Comparison of ENCODE assay signal across 8 cellular contexts in the genomic region with DNA sequence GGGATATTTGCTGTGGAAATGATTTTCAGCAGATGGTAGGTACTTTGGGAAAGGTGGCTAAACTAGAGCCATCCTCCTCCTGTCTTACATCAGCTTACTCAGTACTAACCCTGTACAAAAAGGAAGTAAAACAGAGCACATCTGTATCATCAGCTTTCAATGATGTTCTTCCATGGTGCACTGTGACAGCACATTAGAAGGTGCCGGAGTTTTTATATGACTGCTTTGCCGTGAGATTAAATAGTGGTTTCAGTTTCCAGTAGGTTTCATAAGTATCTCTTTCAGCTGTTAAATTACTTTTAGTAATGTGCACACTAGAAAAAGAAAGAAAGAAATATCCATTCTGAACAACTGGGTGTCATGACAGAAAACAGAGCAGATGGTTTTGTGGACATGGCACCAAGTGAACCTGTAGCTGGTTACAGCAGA.
DNase-seq lines count a peak whose midpoint lies in the region; ATAC-seq and TF ChIP-seq lines count a peak whose summit lies in the region.

No MANE protein-coding gene starts in this region.

- TF ChIP-seq POLR2A in Peyer's patch (IDR thresholded peaks at IDR 0.05) = no peak
- TF ChIP-seq POLR2A in vagina (IDR thresholded peaks at IDR 0.05) = no peak

- no peak overlapping the region for H4K91ac ChIP-seq in H9 (ENCODE audit: insufficient read length, low read depth, low read length)

- H3K56ac ChIP-seq in H9 (ENCODE audit: insufficient read length, low read depth, low read length) = no peak overlapping the region

- H3K18ac ChIP-seq in H9 (ENCODE audit: insufficient read length, low read depth, low read length) = no peak overlapping the region

- H2AFZ ChIP-seq in hepatocyte (no peak overlapping the region), H9 (ENCODE audit: low read length) (no peak overlapping the region)

- no peaks in the 10 kb centered on the region for H3K27me3 ChIP-seq in Peyer's patch
- H3K27me3 ChIP-seq in hepatocyte = no peaks in the 10 kb centered on the region
- no peaks in the 10 kb centered on the region for H3K27me3 ChIP-seq in vagina
- no peaks in the 10 kb centered on the region for H3K27me3 ChIP-seq in H9 (ENCODE audit: insufficient read depth, low read length)

- H3K4ac ChIP-seq in H9 (ENCODE audit: low read depth, low read length) = no peak overlapping the region

- H3K27me3 Mint-ChIP-seq in H9 (ENCODE audit: low read depth) = no peaks in the 10 kb centered on the region

- peaks cover 46 to 50% of the 10 kb centered on the region in 2 experiments for H3K4me1 Mint-ChIP-seq in H9

- H4K5ac ChIP-seq in H9 (ENCODE audit: insufficient read length, low read depth, low read length) = no peak overlapping the region

- H2BK20ac ChIP-seq in H9 (ENCODE audit: low read depth, low read length, poor library complexity, severe bottlenecking) = no peak overlapping the region

- no peaks in the 10 kb centered on the region for H3K23me2 ChIP-seq in H9 (ENCODE audit: insufficient read length, low read depth, low read length, poor library complexity, severe bottlenecking)

- H3K4me3 ChIP-seq in Peyer's patch = peak overlapping the region in 1 of 4 donors; percentile 4
- H3K4me3 ChIP-seq in hepatocyte = no peak overlapping the region
- peak overlapping the region in 1 of 2 donors; percentile 7 for H3K4me3 ChIP-seq in vagina

- intact Hi-C loops in vagina (cut with DNase I) = no loop called here

- H3K4me1 ChIP-seq in Peyer's patch (peaks cover 0 to 28% (median 6%) of the 10 kb centered on the region in 4 donors), hepatocyte (ENCODE audit: insufficient read depth) (peaks cover 17% of the 10 kb centered on the region), vagina (peaks cover 34% of the 10 kb centered on the region), H9 (ENCODE audit: insufficient read depth, low read length) (peaks cover 17% of the 10 kb centered on the region)

- DNase-seq in activated CD4-positive, alpha-beta T cell treated with anti-CD3 and anti-CD28 coated beads for 48 hours = peak; percentile 42
- DNase-seq in activated CD4-positive, alpha-beta T cell treated with anti-CD3 and anti-CD28 coated beads, Interleukin-2, amount 50 U/mL, for 1 hour = no peak
- DNase-seq in Peyer's patch (no peak), hepatocyte (ENCODE audit: low spot score) (no peak), vagina (ENCODE audit: extremely low spot score in 2 of 2) (no peak), H9 (no peak), ecto neural progenitor cell (ENCODE audit: low spot score) (no peak)

- no peak overlapping the region for H3T11ph ChIP-seq in H9 (ENCODE audit: low read length)

- H4K8ac ChIP-seq in H9 (replicated peaks; ENCODE audit: insufficient read length, low read depth, low read length) = no peak overlapping the region

- peak; percentile 99 for ATAC-seq in HG02852 (IDR thresholded peaks at IDR 0.05; ENCODE audit: unreplicated experiment)

- peak overlapping the region in 1 of 3 experiments; percentile 40; a peak in 1 of 7 replicates for H3K27ac Mint-ChIP-seq in H9

- H3K9me3 ChIP-seq in Peyer's patch = no peaks in the 10 kb centered on the region
- no peaks in the 10 kb centered on the region for H3K9me3 ChIP-seq in hepatocyte (ENCODE audit: low read depth)
- H3K9me3 ChIP-seq in vagina = no peaks in the 10 kb centered on the region
- H3K9me3 ChIP-seq in H9 (ENCODE audit: control insufficient read depth, low read depth, low read length) = no peaks in the 10 kb centered on the region

- TF ChIP-seq CTCF in Peyer's patch (IDR thresholded peaks at IDR 0.05) (no peak), hepatocyte (IDR thresholded peaks at IDR 0.05; ENCODE audit: poor library complexity) (no peak), vagina (IDR thresholded peaks at IDR 0.05) (no peak), H9 (conservative IDR thresholded peaks at IDR 0.05) (no peak)

- H3K36me3 ChIP-seq in Peyer's patch (no peaks in the 10 kb centered on the region), hepatocyte (replicated peaks; ENCODE audit: insufficient read depth, low read depth) (no peaks in the 10 kb centered on the region), vagina (no peaks in the 10 kb centered on the region)

- H3K27ac ChIP-seq in Peyer's patch (peak overlapping the region; percentile 3 to 73 (median 43)), hepatocyte (peak overlapping the region; percentile 33), vagina (peak overlapping the region; percentile 71), H9 (ENCODE audit: insufficient read length, low read depth, low read length) (no peak overlapping the region)

- peaks cover 0 to 4% of the 10 kb centered on the region in 2 experiments; a peak in 4 of 5 replicates for H3K9me3 Mint-ChIP-seq in H9

- no peak overlapping the region for H2BK120ac ChIP-seq in H9 (ENCODE audit: low read depth, low read length, poor library complexity, severe bottlenecking)

- H3K23ac ChIP-seq in H9 (ENCODE audit: insufficient read length, low read depth, low read length) = no peak overlapping the region

- peak overlapping the region; percentile 42 for H3K4me2 ChIP-seq in hepatocyte
- no peak overlapping the region for H3K4me2 ChIP-seq in H9 (ENCODE audit: insufficient read depth, insufficient read length, low read length)

- no peak overlapping the region for H2BK12ac ChIP-seq in H9 (ENCODE audit: insufficient read length, low read depth, low read length)

- H3K79me2 ChIP-seq in hepatocyte = peaks cover 87% of the 10 kb centered on the region
- H3K79me2 ChIP-seq in H9 (ENCODE audit: insufficient read depth, low read length) = no peaks in the 10 kb centered on the region

- H3K9ac ChIP-seq in H9 (ENCODE audit: extremely low read depth, insufficient read length, low read length) = no peak overlapping the region

- no peaks in the 10 kb centered on the region for H3K79me1 ChIP-seq in H9 (ENCODE audit: insufficient read depth, low read depth, low read length, poor library complexity, severe bottlenecking)

- H2BK15ac ChIP-seq in H9 (ENCODE audit: low read depth, low read length) = no peak overlapping the region

- no peak overlapping the region for H2BK5ac ChIP-seq in H9 (ENCODE audit: insufficient read length, low read length)

- H4K20me1 ChIP-seq in hepatocyte (ENCODE audit: insufficient read depth, poor library complexity, severe bottlenecking) = no peaks in the 10 kb centered on the region
- no peaks in the 10 kb centered on the region for H4K20me1 ChIP-seq in H9 (ENCODE audit: control insufficient read depth, insufficient read depth, insufficient read length)

- no peak overlapping the region for H3K14ac ChIP-seq in H9 (ENCODE audit: insufficient read depth, low read length)

- H3K36me3 Mint-ChIP-seq in H9 (ENCODE audit: insufficient read depth in 1 of 3, low read depth in 3 of 3) = peaks cover 0 to 5% (median 0%) of the 10 kb centered on the region in 3 experiments; a peak in 2 of 7 replicates

- H3K4me3 Mint-ChIP-seq in H9 = no peak overlapping the region

- no peak overlapping the region for H2AK5ac ChIP-seq in H9 (ENCODE audit: insufficient read length, low read length)

- H3K9me2 ChIP-seq in hepatocyte (replicated peaks; ENCODE audit: insufficient read depth) = no peaks in the 10 kb centered on the region

- WGBS in hepatocyte (ENCODE audit: low lambda C conversion rate, missing lambda C conversion rate) = 63% methylated on average over 2 of the region's 2 CpGs
- no CpG with 5 or more reads among the region's 2 CpGs for WGBS in H9 (ENCODE audit: extremely low coverage, insufficient read length, low lambda C conversion rate)
